Comparison of ENCODE assay signal across 1 cellular context in genomic region chr14:21556378-21557083, GRCh38.
TF ChIP-seq lines count a peak whose summit lies in the region.

No MANE protein-coding gene starts in this region.

TF ChIP-seq in HepG2, 621 proteins besides CTCF, POLR2A, EP300 and RAD21 (continued from another document):
- TF ChIP-seq, protein P1, sequence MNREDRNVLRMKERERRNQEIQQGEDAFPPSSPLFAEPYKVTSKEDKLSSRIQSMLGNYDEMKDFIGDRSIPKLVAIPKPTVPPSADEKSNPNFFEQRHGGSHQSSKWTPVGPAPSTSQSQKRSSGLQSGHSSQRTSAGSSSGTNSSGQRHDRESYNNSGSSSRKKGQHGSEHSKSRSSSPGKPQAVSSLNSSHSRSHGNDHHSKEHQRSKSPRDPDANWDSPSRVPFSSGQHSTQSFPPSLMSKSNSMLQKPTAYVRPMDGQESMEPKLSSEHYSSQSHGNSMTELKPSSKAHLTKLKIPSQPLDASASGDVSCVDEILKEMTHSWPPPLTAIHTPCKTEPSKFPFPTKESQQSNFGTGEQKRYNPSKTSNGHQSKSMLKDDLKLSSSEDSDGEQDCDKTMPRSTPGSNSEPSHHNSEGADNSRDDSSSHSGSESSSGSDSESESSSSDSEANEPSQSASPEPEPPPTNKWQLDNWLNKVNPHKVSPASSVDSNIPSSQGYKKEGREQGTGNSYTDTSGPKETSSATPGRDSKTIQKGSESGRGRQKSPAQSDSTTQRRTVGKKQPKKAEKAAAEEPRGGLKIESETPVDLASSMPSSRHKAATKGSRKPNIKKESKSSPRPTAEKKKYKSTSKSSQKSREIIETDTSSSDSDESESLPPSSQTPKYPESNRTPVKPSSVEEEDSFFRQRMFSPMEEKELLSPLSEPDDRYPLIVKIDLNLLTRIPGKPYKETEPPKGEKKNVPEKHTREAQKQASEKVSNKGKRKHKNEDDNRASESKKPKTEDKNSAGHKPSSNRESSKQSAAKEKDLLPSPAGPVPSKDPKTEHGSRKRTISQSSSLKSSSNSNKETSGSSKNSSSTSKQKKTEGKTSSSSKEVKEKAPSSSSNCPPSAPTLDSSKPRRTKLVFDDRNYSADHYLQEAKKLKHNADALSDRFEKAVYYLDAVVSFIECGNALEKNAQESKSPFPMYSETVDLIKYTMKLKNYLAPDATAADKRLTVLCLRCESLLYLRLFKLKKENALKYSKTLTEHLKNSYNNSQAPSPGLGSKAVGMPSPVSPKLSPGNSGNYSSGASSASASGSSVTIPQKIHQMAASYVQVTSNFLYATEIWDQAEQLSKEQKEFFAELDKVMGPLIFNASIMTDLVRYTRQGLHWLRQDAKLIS (CRISPR knock-in tag; IDR thresholded peaks at IDR 0.05) = no peak
- no peak for TF ChIP-seq AHDC1 (CRISPR knock-in tag; IDR thresholded peaks at IDR 0.05; ENCODE audit: borderline replicate concordance)
- TF ChIP-seq IRX3 (CRISPR knock-in tag; IDR thresholded peaks at IDR 0.05; ENCODE audit: borderline replicate concordance, low read depth) = no peak
- TF ChIP-seq PCBP1 (IDR thresholded peaks at IDR 0.05; ENCODE audit: borderline replicate concordance, low read depth, low read length) = no peak
- no peak for TF ChIP-seq SMAD3 (CRISPR knock-in tag; IDR thresholded peaks at IDR 0.05)
- no peak for TF ChIP-seq ZNF674 (CRISPR knock-in tag; IDR thresholded peaks at IDR 0.05; ENCODE audit: low read depth)
- TF ChIP-seq TEAD2 (CRISPR knock-in tag; IDR thresholded peaks at IDR 0.05) = no peak
- TF ChIP-seq GABPB1 (CRISPR knock-in tag; IDR thresholded peaks at IDR 0.05) = no peak
